In the genomic region with DNA sequence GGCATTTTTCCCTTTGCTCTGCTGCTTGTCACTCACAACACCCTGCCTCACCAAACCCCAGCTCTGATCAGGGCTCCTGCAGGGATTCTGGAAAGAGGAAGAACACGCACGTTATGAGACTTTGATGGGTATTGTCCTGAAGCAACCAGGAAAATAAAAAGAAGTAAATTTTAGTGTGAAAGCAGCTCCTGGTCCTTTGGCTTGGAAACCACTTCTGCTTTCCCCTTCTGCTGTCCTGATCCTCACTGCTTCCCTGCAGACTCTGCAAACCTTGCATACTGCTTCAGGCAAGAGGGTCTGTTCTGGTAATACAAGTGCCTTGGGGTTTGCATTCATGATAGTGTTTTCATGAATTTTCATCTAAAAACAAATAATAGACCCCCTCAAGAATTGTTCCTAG, we compare ENCODE assay signal across 16 cellular contexts.
"Had no signal": no experiment of that assay in that cellular context is flagged by ENCODE, and none has a peak within 500 bp of the region (broad histone marks: within the 10 kb centered on the region; RNA-seq: fewer than 3 reads in every experiment).

No MANE protein-coding gene starts in this region.

- DNase-seq: activated CD4-positive, alpha-beta T cell treated with anti-CD3 and anti-CD28 coated beads for 1 hour; activated CD4-positive, alpha-beta T cell treated with anti-CD3 and anti-CD28 coated beads, Interleukin-2, amount 50 U/mL, for 48 hours; activated gamma-delta T cell; activated T-cell treated with anti-CD3 and anti-CD28 coated beads, Interleukin-2, amount 50 U/mL, for 48 hours; amygdala; brain microvascular endothelial cell; dorsolateral prefrontal cortex; glutamatergic neuron; naive thymus-derived CD8-positive, alpha-beta T cell; occipital lobe; right cardiac atrium; small intestine; tibial artery had no signal

- ATAC-seq: naive thymus-derived CD8-positive, alpha-beta T cell; stimulated activated effector memory CD8-positive, alpha-beta T cell treated with anti-CD3 and anti-CD28 coated beads, Interleukin-12 subunit alpha, Interleukin-12 subunit beta, amount 100 ng/mL, for 72 hours had no signal

- H3K4me3 ChIP-seq: dorsolateral prefrontal cortex, lung, tibial artery, vagina had no signal
